16 cellular contexts compared by ENCODE assay signal in genomic region chr2:201949036-201950012, GRCh38.
DNase-seq lines count a peak whose midpoint lies in the region; ATAC-seq, FAIRE-seq and TF ChIP-seq lines count a peak whose summit lies in the region.
"Had no signal": no experiment of that assay in that cellular context is flagged by ENCODE, and none has a peak within 500 bp of the region (broad histone marks: within the 10 kb centered on the region; RNA-seq: fewer than 3 reads in every experiment).

No MANE protein-coding gene starts in this region.

- H3K4me1 ChIP-seq in endothelial cell of umbilical vein (ENCODE audit: control insufficient read depth, extremely low read depth, insufficient read depth, low read length) = no peaks in the 10 kb centered on the region
- peaks cover 35% of the 10 kb centered on the region for H3K4me1 ChIP-seq in neural progenitor cell
- H3K4me1 ChIP-seq in gastrocnemius medialis = peaks cover 5 to 21% of the 10 kb centered on the region in 2 donors
- H3K4me1 ChIP-seq: sigmoid colon had no signal

- H3K79me2 ChIP-seq in endothelial cell of umbilical vein (ENCODE audit: control insufficient read depth, insufficient read depth, low read length) = no peaks in the 10 kb centered on the region
- H3K79me2 ChIP-seq in neural progenitor cell (ENCODE audit: low read depth) = no peaks in the 10 kb centered on the region

- no peak overlapping the region for H3K4me3 Mint-ChIP-seq in neural progenitor cell
- H3K4me3 Mint-ChIP-seq: activated CD8-positive, alpha-beta memory T cell treated with anti-CD3 and anti-CD28 coated beads, Interleukin-2, amount 10 ng/mL, durations not matched to agents 7 days and 5 days had no signal

- no peak for TF ChIP-seq CTCF in endothelial cell of umbilical vein (IDR thresholded peaks at IDR 0.05; ENCODE audit: extremely low read depth in 1 of 2, insufficient read depth in 1 of 2, low read depth in 1 of 2, low read length in 2 of 2)
- TF ChIP-seq CTCF in neural progenitor cell (IDR thresholded peaks at IDR 0.05) = no peak
- TF ChIP-seq CTCF in gastrocnemius medialis (IDR thresholded peaks at IDR 0.05 in 4 of 5, conservative IDR thresholded peaks at IDR 0.05 in 1 of 5) = no peak

- H3K27me3 ChIP-seq in H7 (ENCODE audit: control insufficient read depth, insufficient read depth, low read length) = no peaks in the 10 kb centered on the region
- peaks cover 4 to 16% of the 10 kb centered on the region in 2 experiments for H3K27me3 ChIP-seq in endothelial cell of umbilical vein (ENCODE audit: control insufficient read depth in 2 of 2, insufficient read depth in 2 of 2, low read length in 2 of 2)
- no peaks in the 10 kb centered on the region for H3K27me3 ChIP-seq in neural progenitor cell
- no peaks in the 10 kb centered on the region for H3K27me3 ChIP-seq in gastrocnemius medialis
- H3K27me3 ChIP-seq: sigmoid colon had no signal

- no peaks in the 10 kb centered on the region for H4K20me1 ChIP-seq in endothelial cell of umbilical vein (replicated peaks; ENCODE audit: control insufficient read depth, extremely low read depth, insufficient read depth, low read length)
- H4K20me1 ChIP-seq in neural progenitor cell (ENCODE audit: low read depth) = no peaks in the 10 kb centered on the region

- intact Hi-C loops in endothelial cell of umbilical vein (cut with micrococcal nuclease) = no loop called here
- intact Hi-C loops in gastrocnemius medialis (cut with DNase I; ENCODE audit: low total_unique reads) = loop anchor here (5.0 kb wide), 1 partner anchor 77 kb away; no protein-coding TSS in a partner anchor

- H3K9me3 ChIP-seq in endothelial cell of umbilical vein (replicated peaks; ENCODE audit: control insufficient read depth, insufficient read depth, low read length) (no peaks in the 10 kb centered on the region), neural progenitor cell (ENCODE audit: low read depth) (no peaks in the 10 kb centered on the region), gastrocnemius medialis (no peaks in the 10 kb centered on the region)
- H3K9me3 ChIP-seq: sigmoid colon had no signal

- POLR2A ChIA-PET in endothelial cell of umbilical vein (lab: Charles Lee) = no interaction called here

- no peak overlapping the region for H3K9ac ChIP-seq in endothelial cell of umbilical vein (replicated peaks; ENCODE audit: extremely low read depth, insufficient read depth, low read length)
- H3K9ac ChIP-seq in neural progenitor cell = no peak overlapping the region
- H3K9ac ChIP-seq: KMS-11 had no signal

- ATAC-seq in HG03095 (IDR thresholded peaks at IDR 0.05; ENCODE audit: unreplicated experiment) = no peak
- ATAC-seq in gastrocnemius medialis = no peak
- ATAC-seq: activated CD8-positive, alpha-beta memory T cell treated with anti-CD3 and anti-CD28 coated beads, Interleukin-2, amount 10 ng/mL, durations not matched to agents 7 days and 5 days had no signal

- no peaks in the 10 kb centered on the region for H3K9me3 Mint-ChIP-seq in neural progenitor cell

- H3K4me2 ChIP-seq in endothelial cell of umbilical vein (ENCODE audit: insufficient read depth, low read length) = no peak overlapping the region
- H3K4me2 ChIP-seq in neural progenitor cell = peak overlapping the region; percentile 70
- H3K4me2 ChIP-seq: KMS-11 had no signal

- no peak for FAIRE-seq in endothelial cell of umbilical vein (lab: Jason Lieb, UNC)
- FAIRE-seq: kidney had no signal

- TF ChIP-seq POLR2A in endothelial cell of umbilical vein (IDR thresholded peaks at IDR 0.05; ENCODE audit: low read depth, low read length) (no peak), gastrocnemius medialis (IDR thresholded peaks at IDR 0.05) (no peak)

- H3K4me3 ChIP-seq in H7 (ENCODE audit: insufficient read depth, low read depth, low read length) = no peak overlapping the region
- H3K4me3 ChIP-seq in endothelial cell of umbilical vein (replicated peaks in 1 of 3; ENCODE audit: insufficient read depth in 1 of 3, low read depth in 1 of 3, low read length in 3 of 3) = no peak overlapping the region
- peak overlapping the region; percentile 17 for H3K4me3 ChIP-seq in neural progenitor cell
- no peak overlapping the region for H3K4me3 ChIP-seq in gastrocnemius medialis
- H3K4me3 ChIP-seq: sigmoid colon had no signal

- H3K36me3 Mint-ChIP-seq in neural progenitor cell = no peaks in the 10 kb centered on the region
- H3K36me3 Mint-ChIP-seq: activated CD8-positive, alpha-beta memory T cell treated with anti-CD3 and anti-CD28 coated beads, Interleukin-2, amount 10 ng/mL, durations not matched to agents 7 days and 5 days had no signal

- no peak overlapping the region for H3K27ac ChIP-seq in endothelial cell of umbilical vein (ENCODE audit: insufficient read depth, low read depth, low read length)
- no peak overlapping the region for H3K27ac ChIP-seq in neural progenitor cell
- no peak overlapping the region for H3K27ac ChIP-seq in gastrocnemius medialis
- H3K27ac ChIP-seq: KMS-11, sigmoid colon had no signal

- CTCF ChIA-PET in endothelial cell of umbilical vein (lab: Charles Lee) = interaction anchor here (1.0 to 1.6 kb wide), 2 partner anchors 41 to 89 kb away, joined by 3 to 5 read pairs; no protein-coding TSS in a partner anchor

- peaks cover 29% of the 10 kb centered on the region for H3F3A ChIP-seq in neural progenitor cell (ENCODE audit: low read depth)

- no peak overlapping the region for H3K27ac Mint-ChIP-seq in neural progenitor cell
- H3K27ac Mint-ChIP-seq: activated CD8-positive, alpha-beta memory T cell treated with anti-CD3 and anti-CD28 coated beads, Interleukin-2, amount 10 ng/mL, durations not matched to agents 7 days and 5 days had no signal

- H3K4me1 Mint-ChIP-seq in neural progenitor cell = peaks cover 28% of the 10 kb centered on the region
- H3K4me1 Mint-ChIP-seq: activated CD8-positive, alpha-beta memory T cell treated with anti-CD3 and anti-CD28 coated beads, Interleukin-2, amount 10 ng/mL, durations not matched to agents 7 days and 5 days had no signal

- no peaks in the 10 kb centered on the region for H3K36me3 ChIP-seq in H7 (replicated peaks; ENCODE audit: control insufficient read depth, insufficient read depth, low read length)
- H3K36me3 ChIP-seq in endothelial cell of umbilical vein (ENCODE audit: control insufficient read depth in 2 of 2, extremely low read depth in 1 of 2, insufficient read depth in 2 of 2, low read length in 2 of 2) = no peaks in the 10 kb centered on the region
- no peaks in the 10 kb centered on the region for H3K36me3 ChIP-seq in neural progenitor cell
- no peaks in the 10 kb centered on the region for H3K36me3 ChIP-seq in gastrocnemius medialis
- H3K36me3 ChIP-seq: sigmoid colon had no signal

- in situ Hi-C loops in gastrocnemius medialis (cut with MboI; ENCODE audit: low sequenced_read_pairs in 4 of 4) = no loop called here

- H3K27me3 Mint-ChIP-seq in neural progenitor cell (ENCODE audit: insufficient read depth, low read depth) = peaks cover 6% of the 10 kb centered on the region

- H3K9me1 ChIP-seq in endothelial cell of umbilical vein (replicated peaks; ENCODE audit: control insufficient read depth, extremely low read depth, insufficient read depth, low read length) = no peaks in the 10 kb centered on the region

- no TSS peak for BruUV-seq in endothelial cell of umbilical vein (replicated peaks; lab: Mats Ljungman, UMichigan)

- dilution Hi-C loops in endothelial cell of umbilical vein (cut with MboI; ENCODE audit: extremely low pct_ligation_motif_present, low sequenced_read_pairs) = no loop called here

- H2AFZ ChIP-seq in endothelial cell of umbilical vein (ENCODE audit: low read depth, low read length) = no peak overlapping the region
- peak overlapping the region; percentile 9 for H2AFZ ChIP-seq in neural progenitor cell (replicated peaks)

- DNase-seq in H7 (peak; percentile 73), NCI-H748 (lab: John Stamatoyannopoulos, UW; ENCODE audit: unreplicated experiment) (peak; percentile 88), endothelial cell of umbilical vein (ENCODE audit: low read depth, low spot score) (peak; percentile 3), neural progenitor cell (ENCODE audit: low spot score) (peak; percentile 48), glomerular visceral epithelial cell (ENCODE audit: extremely low spot score) (no peak), gastrocnemius medialis (no peak)
- DNase-seq in stimulated activated CD4-positive, alpha-beta T cell treated with anti-CD3 and anti-CD28 coated beads, Interleukin-12 subunit alpha, Interleukin-12 subunit beta, amount 100 ng/mL, for 4 hours = no peak
- DNase-seq: activated CD8-positive, alpha-beta memory T cell treated with anti-CD3 and anti-CD28 coated beads, Interleukin-2, amount 10 ng/mL, durations not matched to agents 7 days and 5 days; activated effector memory CD4-positive, alpha-beta T cell treated with anti-CD3 and anti-CD28 coated beads, Interleukin-2, amount 50 U/mL, for 16 hours; kidney; NCI-H1048; occipital lobe; substantia nigra had no signal

TF ChIP-seq in endothelial cell of umbilical vein, 7 proteins besides CTCF, POLR2A, EP300 and RAD21:
- peak; percentile 41 for TF ChIP-seq GATA2 (IDR thresholded peaks at IDR 0.05; ENCODE audit: insufficient read depth, insufficient read length, low read depth, low read length)
- no peak for TF ChIP-seq FOS (IDR thresholded peaks at IDR 0.05; ENCODE audit: borderline replicate concordance, insufficient read depth, low read length)
- TF ChIP-seq POLR2AphosphoS5 (IDR thresholded peaks at IDR 0.05; ENCODE audit: insufficient read depth, low read depth, low read length) = no peak
- TF ChIP-seq MAX (IDR thresholded peaks at IDR 0.05; ENCODE audit: insufficient read depth, insufficient read length) = no peak
- peak; percentile 42 for TF ChIP-seq EZH2 (IDR thresholded peaks at IDR 0.05; ENCODE audit: borderline replicate concordance, low read depth, low read length, severe bottlenecking)
- TF ChIP-seq MYC (IDR thresholded peaks at IDR 0.05; ENCODE audit: low read depth, low read length) = no peak

Comparison
In these comparisons a context has a peak if more than half of its experiments do, and no peak if none do; other contexts are left out.
1. DNase-seq: peak in H7 (single experiment), NCI-H748 (single experiment), endothelial cell of umbilical vein (single experiment) and neural progenitor cell (single experiment); none in glomerular visceral epithelial cell (single experiment), stimulated activated CD4-positive, alpha-beta T cell treated with anti-CD3 and anti-CD28 coated beads, Interleukin-12 subunit alpha, Interleukin-12 subunit beta, amount 100 ng/mL, for 4 hours (single experiment) and gastrocnemius medialis (0 of 2).